Comparison of ENCODE assay signal across 12 cellular contexts in genomic region chr6:125815050-125815910, GRCh38. TPM values are rescaled to one million over a fixed set of nuclear protein-coding genes. Genes with fewer than 3 reads are reported as not detected.
DNase-seq lines count a peak whose midpoint lies in the region; ATAC-seq, FAIRE-seq and TF ChIP-seq lines count a peak whose summit lies in the region.
"Had no signal": no experiment of that assay in that cellular context is flagged by ENCODE, and none has a peak within 500 bp of the region (broad histone marks: within the 10 kb centered on the region; RNA-seq: fewer than 3 reads in every experiment).

No MANE protein-coding gene starts in this region.

- no peaks in the 10 kb centered on the region for H3K27me3 Mint-ChIP-seq in astrocyte (ENCODE audit: low read depth, unreplicated experiment)

- H3K4me3 Mint-ChIP-seq in astrocyte (ENCODE audit: unreplicated experiment), result peak overlapping the region; percentile 31

- no peaks in the 10 kb centered on the region for H3K27me3 ChIP-seq in heart left ventricle
- H3K27me3 ChIP-seq in astrocyte (ENCODE audit: insufficient read depth, low read length), result no peaks in the 10 kb centered on the region
- no peaks in the 10 kb centered on the region for H3K27me3 ChIP-seq in lower lobe of right lung (ENCODE audit: low read depth)
- no peaks in the 10 kb centered on the region for H3K27me3 ChIP-seq in uterus
- H3K27me3 ChIP-seq: BE2C had no signal

- TF ChIP-seq POLR2A in heart left ventricle (IDR thresholded peaks at IDR 0.05) (no peak), uterus (IDR thresholded peaks at IDR 0.05) (no peak)

- DNase-seq in heart left ventricle (no peak), left cardiac atrium (no peak), astrocyte (ENCODE audit: low read depth) (no peak), lower lobe of right lung (no peak), uterus (no peak), UCSD-AML1 (lab: John Stamatoyannopoulos, UW; ENCODE audit: unreplicated experiment) (no peak)
- DNase-seq: BE2C, foreskin melanocyte, HCEC 1CT, mesendoderm had no signal

- H3K4me1 ChIP-seq in heart left ventricle (peaks cover 0 to 98% (median 48%) of the 10 kb centered on the region in 12 donors), astrocyte (ENCODE audit: insufficient read depth, low read length) (peaks cover 28% of the 10 kb centered on the region), lower lobe of right lung (peaks cover 93% of the 10 kb centered on the region), uterus (peaks cover 0 to 11% of the 10 kb centered on the region in 2 donors)

- H3K4me3 ChIP-seq in heart left ventricle (peak overlapping the region in 3 of 12 donors; percentile 6 to 26 (median 6)), astrocyte (ENCODE audit: insufficient read depth, low read depth, low read length) (no peak overlapping the region), lower lobe of right lung (peak overlapping the region; percentile 17), uterus (no peak overlapping the region)

- H3K27ac ChIP-seq in heart left ventricle (peak overlapping the region in 10 of 12 donors; percentile 0 to 77 (median 33)), astrocyte (ENCODE audit: low read depth, low read length) (no peak overlapping the region), lower lobe of right lung (peak overlapping the region; percentile 54), uterus (peak overlapping the region; percentile 6 to 24)

- 58 to 68% (median 61%) methylated on average over 5 of the region's 5 CpGs for WGBS in heart left ventricle, 4 donors

- H3K9me3 Mint-ChIP-seq in astrocyte (ENCODE audit: unreplicated experiment), result no peaks in the 10 kb centered on the region

- H3K9me3 ChIP-seq in heart left ventricle, result no peaks in the 10 kb centered on the region
- H3K9me3 ChIP-seq in astrocyte (ENCODE audit: insufficient read depth, low read depth, low read length), result no peaks in the 10 kb centered on the region
- H3K9me3 ChIP-seq in lower lobe of right lung, result no peaks in the 10 kb centered on the region
- H3K9me3 ChIP-seq in uterus, result no peaks in the 10 kb centered on the region
- H3K9me3 ChIP-seq: BE2C had no signal

- H3K27ac Mint-ChIP-seq in astrocyte (ENCODE audit: unreplicated experiment), result no peak overlapping the region

- H2AFZ ChIP-seq in astrocyte (ENCODE audit: low read depth, low read length), result no peak overlapping the region

- TF ChIP-seq CTCF in heart left ventricle (IDR thresholded peaks at IDR 0.05), result no peak
- TF ChIP-seq CTCF in astrocyte (IDR thresholded peaks at IDR 0.05; ENCODE audit: insufficient read depth, low read depth, low read length), result no peak
- no peak for TF ChIP-seq CTCF in lower lobe of right lung (IDR thresholded peaks at IDR 0.05)
- no peak for TF ChIP-seq CTCF in uterus (IDR thresholded peaks at IDR 0.05)

- ATAC-seq in heart left ventricle, result no peak
- no peak for ATAC-seq in left cardiac atrium
- no peak for ATAC-seq in lower lobe of right lung
- no peak for ATAC-seq in GM21723 (IDR thresholded peaks at IDR 0.05; ENCODE audit: unreplicated experiment)
- no peak for ATAC-seq in GM21619 (IDR thresholded peaks at IDR 0.05; ENCODE audit: unreplicated experiment)

- peaks cover 11% of the 10 kb centered on the region for H3K79me2 ChIP-seq in astrocyte (ENCODE audit: insufficient read depth, low read length)

- peak overlapping the region; percentile 5 for H3K9ac ChIP-seq in astrocyte (ENCODE audit: low read length)

- peaks cover 43% of the 10 kb centered on the region for H3K4me1 Mint-ChIP-seq in astrocyte (ENCODE audit: low read depth, unreplicated experiment)

- H4K20me1 ChIP-seq in astrocyte (ENCODE audit: insufficient read depth, low read length), result peaks cover 3% of the 10 kb centered on the region

- intact Hi-C loops in heart left ventricle (cut with DNase I) (no loop called here), left cardiac atrium (cut with DNase I) (no loop called here), lower lobe of right lung (cut with DNase I) (no loop called here), uterus (cut with DNase I; ENCODE audit: low total_unique reads) (no loop called here)

- no peaks in the 10 kb centered on the region for H3K36me3 Mint-ChIP-seq in astrocyte (ENCODE audit: low read depth, unreplicated experiment)

- H3K36me3 ChIP-seq in heart left ventricle (peaks cover 0 to 12% (median 0%) of the 10 kb centered on the region in 9 donors), astrocyte (ENCODE audit: insufficient read depth, low read length) (peaks cover 4% of the 10 kb centered on the region), lower lobe of right lung (no peaks in the 10 kb centered on the region), uterus (no peaks in the 10 kb centered on the region)

- FAIRE-seq in astrocyte (lab: Jason Lieb, UNC), result no peak

- H3K4me2 ChIP-seq in astrocyte (ENCODE audit: low read length), result peak overlapping the region; percentile 32

RNA-seq across cellular contexts. Expression of gene NCOA7, which starts 24.5 kb away (rescaled TPM):
- total RNA-seq in heart left ventricle (10 to 100 TPM in 3 of 9 donors, 1 to 10 TPM in 6; 6.4 to 23.1 (median 9.9) TPM), left cardiac atrium (10 to 100 TPM; 18.4 to 24.8 TPM), astrocyte (25.4 and 26.0 TPM in 2 replicates), lower lobe of right lung (64.4 TPM), uterus (10 to 100 TPM; 17.9 to 72.8 (median 40.6) TPM)
- polyA plus RNA-seq in heart left ventricle, result 1 to 10 TPM; 3.8 to 6.4 TPM
